Comparison of ENCODE assay signal across 16 cellular contexts in genomic region chr12:2101359-2101758, GRCh38. TPM values are rescaled to one million over a fixed set of nuclear protein-coding genes. Genes with fewer than 3 reads are reported as not detected.
"Had no signal": no experiment of that assay in that cellular context is flagged by ENCODE, and none has a peak within 500 bp of the region (broad histone marks: within the 10 kb centered on the region; RNA-seq: fewer than 3 reads in every experiment).

No MANE protein-coding gene starts in this region.

- DNase-seq: activated B cell treated with CpG ODN at 0.5 μM for 24 hours; activated CD4-positive, alpha-beta T cell treated with anti-CD3 and anti-CD28 coated beads, Interleukin-2, amount 10 ng/mL, durations not matched to agents 24 days and 14 days; activated CD8-positive, alpha-beta T cell treated with anti-CD3 and anti-CD28 coated beads, Interleukin-2, amount 10 ng/mL, durations not matched to agents 7 days and 5 days; activated gamma-delta T cell treated with Interleukin-2 at 50 U/mL for 16 hours; amniotic stem cell; dorsolateral prefrontal cortex; hippocampal formation; left lung; natural killer cell; nucleus accumbens; stimulated activated CD4-positive, alpha-beta T cell treated with anti-CD3 and anti-CD28 coated beads, Interleukin-4, amount 100 ng/mL, for 4 hours; stimulated activated CD8-positive, alpha-beta memory T cell treated with anti-CD3 and anti-CD28 coated beads, Interleukin-4, amount 100 ng/mL, for 48 hours; SW 1271 had no signal

- H3K4me3 ChIP-seq: dorsolateral prefrontal cortex, left lung, smooth muscle cell, vagina had no signal

- H3K4me2 ChIP-seq: smooth muscle cell had no signal

- FAIRE-seq: keratinocyte had no signal

- ATAC-seq: activated CD8-positive, alpha-beta T cell treated with anti-CD3 and anti-CD28 coated beads, Interleukin-2, amount 10 ng/mL, durations not matched to agents 7 days and 5 days; left lung; natural killer cell had no signal

- H3K9me3 ChIP-seq: left lung, vagina had no signal

- H3K4me1 ChIP-seq: left lung, vagina had no signal

- H3K36me3 ChIP-seq: left lung, vagina had no signal

- H3K27me3 ChIP-seq: dorsolateral prefrontal cortex, left lung, vagina had no signal

- H3K27ac ChIP-seq: dorsolateral prefrontal cortex, left lung, vagina had no signal

RNA-seq across cellular contexts. Expression of gene CACNA1C, which starts 48.6 kb away (rescaled TPM):
- polyA plus RNA-seq: keratinocyte had no signal
